ENCODE assay signal across 8 cellular contexts in genomic region chrX:17736478-17736855, GRCh38. TPM values are rescaled to one million over a fixed set of nuclear protein-coding genes. Genes with fewer than 3 reads are reported as not detected.
DNase-seq lines count a peak whose midpoint lies in the region; ATAC-seq, FAIRE-seq and TF ChIP-seq lines count a peak whose summit lies in the region.

No MANE protein-coding gene starts in this region.

- H3K4ac ChIP-seq in H1 (replicated peaks; ENCODE audit: insufficient read length, low read depth, low read length) = no peak overlapping the region

- TF ChIP-seq POLR2A in H1 (IDR thresholded peaks at IDR 0.05; ENCODE audit: control extremely low read depth in 1 of 2, low read depth in 2 of 2, low read length in 2 of 2) (no peak), lower leg skin (IDR thresholded peaks at IDR 0.05) (no peak)

- H2BK12ac ChIP-seq in H1 (ENCODE audit: low read depth, low read length) = no peak overlapping the region

- no peaks in the 10 kb centered on the region for H3K9me3 Mint-ChIP-seq in CD4-positive, alpha-beta T cell

- H2BK120ac ChIP-seq in H1 (replicated peaks; ENCODE audit: low read depth, low read length) = no peak overlapping the region

- H3K36me3 Mint-ChIP-seq in CD4-positive, alpha-beta T cell (ENCODE audit: low read depth) = peaks cover 14% of the 10 kb centered on the region

- H4K8ac ChIP-seq in H1 (ENCODE audit: extremely low read depth, insufficient read depth, low read length) = no peak overlapping the region

- H2AK5ac ChIP-seq in H1 (ENCODE audit: low read depth, low read length) = no peak overlapping the region

- H3K36me3 ChIP-seq in Panc1 (ENCODE audit: control insufficient read depth, insufficient read depth, low read length) (no peaks in the 10 kb centered on the region), H1 (ENCODE audit: control insufficient read depth in 2 of 4, insufficient read depth in 4 of 4, low read length in 3 of 4) (no peaks in the 10 kb centered on the region), neuron (ENCODE audit: insufficient read depth, low read length) (no peaks in the 10 kb centered on the region)

- no peak overlapping the region for H2BK5ac ChIP-seq in H1 (ENCODE audit: low read depth, low read length)

- no peak for TF ChIP-seq RAD21 in H1 (IDR thresholded peaks at IDR 0.05 in 1 of 2, conservative IDR thresholded peaks at IDR 0.05 in 1 of 2; ENCODE audit: low read depth in 2 of 2, low read length in 2 of 2)

- peaks cover 4% of the 10 kb centered on the region for H3K4me1 ChIP-seq in Panc1 (ENCODE audit: control insufficient read depth, insufficient read depth, low read length)
- H3K4me1 ChIP-seq in H1 (replicated peaks in 1 of 4; ENCODE audit: control insufficient read depth in 3 of 4, insufficient read depth in 4 of 4, low read length in 3 of 4) = peaks cover 0 to 2% (median 0%) of the 10 kb centered on the region in 4 experiments; a peak in 1 of 7 replicates
- peaks cover 17% of the 10 kb centered on the region for H3K4me1 ChIP-seq in neuron (ENCODE audit: insufficient read depth, low read length)

- WGBS in H1 (ENCODE audit: extremely low coverage in 1 of 2, insufficient coverage in 1 of 2, insufficient read length in 1 of 2, insufficient replicate concordance in 2 of 2, low coverage in 1 of 2, low lambda C conversion rate in 2 of 2, missing lambda C conversion rate in 1 of 2), 2 experiments = 94% methylated on average over 1 of the region's 5 CpGs; no CpG with 5 or more reads in 1 of the 2 experiments
- 47 to 63% methylated on average over 4 to 5 of the region's 5 CpGs for WGBS in lower leg skin, 2 donors

- peak overlapping the region in 1 of 2 experiments; percentile 46 for H3K4me2 ChIP-seq in H1 (ENCODE audit: insufficient read depth in 1 of 2, low read depth in 2 of 2, low read length in 2 of 2)

- H3K4me3 Mint-ChIP-seq in CD4-positive, alpha-beta T cell = peak overlapping the region; percentile 92

- H3K27me3 Mint-ChIP-seq in CD4-positive, alpha-beta T cell = no peaks in the 10 kb centered on the region

- H3K79me1 ChIP-seq in H1 (ENCODE audit: low read depth, low read length) = no peaks in the 10 kb centered on the region

- BruUV-seq in Panc1 (replicated peaks; lab: Mats Ljungman, UMichigan) = no TSS peak

- POLR2A ChIA-PET in CD4-positive, alpha-beta T cell (lab: Charles Lee) = interaction anchor here (0.6 to 1.8 kb wide), 2 partner anchors 251 to 619 kb away, joined by 3 to 9 read pairs; no protein-coding TSS in a partner anchor
- POLR2A ChIA-PET in Panc1 (lab: Charles Lee) (no interaction called here), H1 (lab: Charles Lee; ENCODE audit: partially characterized antibody) (interaction anchor here (0.6 kb wide), 1 partner anchor 13 kb away, joined by 5 read pairs; no protein-coding TSS in a partner anchor)

- peaks cover 0 to 2% of the 10 kb centered on the region in 2 experiments for H4K20me1 ChIP-seq in H1 (replicated peaks in 1 of 2; ENCODE audit: control insufficient read depth in 1 of 2, insufficient read depth in 2 of 2, low read length in 2 of 2)

- no peak overlapping the region for H2BK15ac ChIP-seq in H1 (ENCODE audit: low read length)

- CTCF ChIA-PET in CD4-positive, alpha-beta T cell (lab: Charles Lee) = no interaction called here
- CTCF ChIA-PET in Panc1 (lab: Charles Lee) (no interaction called here), H1 (lab: Charles Lee; ENCODE audit: partially characterized antibody) (interaction anchor here (0.6 to 1.0 kb wide), 2 partner anchors 104 to 135 kb away, joined by 3 to 4 read pairs; no protein-coding TSS in a partner anchor)

- no peak overlapping the region for H3K9ac ChIP-seq in H1 (replicated peaks in 1 of 4; ENCODE audit: extremely low read depth in 1 of 4, low read depth in 3 of 4, low read length in 3 of 4)

- FAIRE-seq in H1 (lab: Jason Lieb, UNC) = no peak

- no peak for DNase-seq in CD4-positive, alpha-beta T cell
- no peak for DNase-seq in Panc1 (ENCODE audit: low read depth, low spot score)
- DNase-seq in H1 (ENCODE audit: low read depth in 1 of 2, low spot score in 2 of 2) = no peak
- DNase-seq in HUDEP-2 (lab: John Stamatoyannopoulos, UW; ENCODE audit: unreplicated experiment in 76 of 76) = no peak
- no peak for DNase-seq in lower leg skin (ENCODE audit: low spot score in 2 of 2)
- DNase-seq in NCI-H2171 treated with DMSO at 0.1 percent for 48 hours (lab: John Stamatoyannopoulos, UW) = no peak

- no peak overlapping the region for H3K56ac ChIP-seq in H1 (replicated peaks; ENCODE audit: insufficient read length, low read depth, low read length)

- H3K9me3 ChIP-seq in CD4-positive, alpha-beta T cell (ENCODE audit: control insufficient read depth, low read length) = no peaks in the 10 kb centered on the region
- H3K9me3 ChIP-seq in Panc1 (ENCODE audit: control insufficient read depth, insufficient read depth, low read depth, low read length) (no peaks in the 10 kb centered on the region), H1 (ENCODE audit: insufficient read depth in 2 of 2, low read depth in 1 of 2, low read length in 1 of 2) (no peaks in the 10 kb centered on the region), neuron (ENCODE audit: low read length) (no peaks in the 10 kb centered on the region)

- no peaks in the 10 kb centered on the region for H3K79me2 ChIP-seq in H1 (ENCODE audit: control insufficient read depth in 1 of 2, insufficient read depth in 2 of 2, low read length in 2 of 2)

- H3K14ac ChIP-seq in H1 (ENCODE audit: insufficient read length) = no peak overlapping the region

- peak overlapping the region; percentile 89 for H3K27ac Mint-ChIP-seq in CD4-positive, alpha-beta T cell

- peak overlapping the region; percentile 43 to 57 for H3K4me3 ChIP-seq in Panc1 (ENCODE audit: low read depth in 2 of 2, low read length in 2 of 2)
- peak overlapping the region; percentile 21 to 58 (median 26); a peak in 6 of 8 replicates for H3K4me3 ChIP-seq in H1 (ENCODE audit: extremely low read depth in 1 of 4, insufficient read depth in 2 of 4, low read depth in 3 of 4, low read length in 4 of 4)
- H3K4me3 ChIP-seq in neuron (ENCODE audit: low read length) = peak overlapping the region; percentile 53
- H3K4me3 ChIP-seq in lower leg skin (ENCODE audit: low read depth, poor library complexity, severe bottlenecking) = no peak overlapping the region

- no peak for TF ChIP-seq CTCF in CD4-positive, alpha-beta T cell (IDR thresholded peaks at IDR 0.05)
- TF ChIP-seq CTCF in Panc1 (IDR thresholded peaks at IDR 0.05) = no peak
- TF ChIP-seq CTCF in H1 (IDR thresholded peaks at IDR 0.05; ENCODE audit: control extremely low read depth in 1 of 3, insufficient read depth in 1 of 3, low read depth in 1 of 3, low read length in 3 of 3) = no peak
- TF ChIP-seq CTCF in lower leg skin (IDR thresholded peaks at IDR 0.05) = no peak

- H3K23ac ChIP-seq in H1 (ENCODE audit: insufficient read length) = no peak overlapping the region

- peaks cover 2% of the 10 kb centered on the region; the same call in 1 of the 2 replicates for H3K23me2 ChIP-seq in H1 (ENCODE audit: low read depth, low read length)

- no peak for ATAC-seq in CD4-positive, alpha-beta T cell (ENCODE audit: poor library complexity)
- ATAC-seq in Panc1 (0 out of 2 replicates have a peak, but pooled peaks have one; percentile 6), GM19452 (IDR thresholded peaks at IDR 0.05; ENCODE audit: unreplicated experiment) (no peak)

- no peaks in the 10 kb centered on the region for H3K27me3 ChIP-seq in CD4-positive, alpha-beta T cell (ENCODE audit: control insufficient read depth, insufficient read depth, low read length)
- H3K27me3 ChIP-seq in Panc1 (ENCODE audit: control insufficient read depth, insufficient read depth, low read length) = no peaks in the 10 kb centered on the region
- peaks cover 0 to 16% (median 8%) of the 10 kb centered on the region in 4 experiments; a peak in 5 of 7 replicates for H3K27me3 ChIP-seq in H1 (replicated peaks in 1 of 4; ENCODE audit: control insufficient read depth in 3 of 4, extremely low read depth in 1 of 4, insufficient read depth in 3 of 4, low read length in 3 of 4)
- H3K27me3 ChIP-seq in neuron (ENCODE audit: insufficient read depth, low read length) = no peaks in the 10 kb centered on the region

- no peak overlapping the region for H4K5ac ChIP-seq in H1 (ENCODE audit: insufficient read length, low read depth, low read length)

- H3K27ac ChIP-seq in CD4-positive, alpha-beta T cell (ENCODE audit: low read depth, low read length) = peak overlapping the region; percentile 96
- H3K27ac ChIP-seq in Panc1 (ENCODE audit: low read length) (peak overlapping the region; percentile 63; the same call in 1 of the 2 replicates), H1 (ENCODE audit: low read depth, low read length) (no peak overlapping the region; the same call in 1 of the 2 replicates)

- no peak for TF ChIP-seq EP300 in H1 (IDR thresholded peaks at IDR 0.05; ENCODE audit: borderline replicate concordance in 1 of 2, low read depth in 2 of 2, low read length in 2 of 2)

- H2AFZ ChIP-seq in H1 (ENCODE audit: low read length) = no peak overlapping the region
- H2AFZ ChIP-seq in neuron (ENCODE audit: low read depth, low read length) = no peak overlapping the region

- H3K18ac ChIP-seq in H1 (ENCODE audit: extremely low read depth, low read length) = no peak overlapping the region

- H3K4me1 Mint-ChIP-seq in CD4-positive, alpha-beta T cell (ENCODE audit: low read depth) = peaks cover 40% of the 10 kb centered on the region

- intact Hi-C loops in CD4-positive, alpha-beta T cell (cut with DNase I, micrococcal nuclease) = loop anchor here (2.0 to 10.0 kb wide), 5 partner anchors 688 to 1608 kb away; partner anchors contain the start of genes PDHA1 (in 2 of the 2), CDKL5 (in 1 of the 2) and PHKA2 (in 1 of the 2)
- intact Hi-C loops in Panc1 (cut with micrococcal nuclease; ENCODE audit: unreplicated experiment) = no loop called here
- intact Hi-C loops in lower leg skin (cut with DNase I; ENCODE audit: low total_unique reads) = no loop called here

- H4K91ac ChIP-seq in H1 (replicated peaks; ENCODE audit: insufficient read length, low read length) = no peak overlapping the region

- in situ Hi-C loops in Panc1 (cut with HindIII; ENCODE audit: low pct_unique_long_range_greater_than_20kb, low sequenced_read_pairs) = no loop called here

- H2BK20ac ChIP-seq in H1 (ENCODE audit: low read length) = no peak overlapping the region

RNA-seq across cellular contexts. Expression of gene SCML1, which starts 0.8 kb away (rescaled TPM):
- 10 to 100 TPM; 59.1 to 60.3 TPM for total RNA-seq in CD4-positive, alpha-beta T cell
- total RNA-seq in Panc1 (2021; ENCODE audit: unreplicated experiment) (7.0 TPM), lower leg skin (10 to 100 TPM in 1 of 4 donors, 1 to 10 TPM in 3; 3.2 to 11.6 (median 5.6) TPM)
- polyA plus RNA-seq in Panc1 (2012; ENCODE audit: insufficient read length) = 2.8 TPM
- total RNA-seq in H1 (2021; fragmentation: NEBNext Ultra II Directional; extraction: Animal tissue kit (Norgen Biotek cat#: 25700)) = 2.0 and 2.5 TPM in 2 replicates
- 1.4 and 2.2 TPM in 2 replicates for polyA plus RNA-seq in H1 (2011; rRNA removed)
- polyA plus RNA-seq in H1 (2011; cell fraction: cytosol; rRNA removed) = 2.6 TPM
- 2.4 TPM for polyA plus RNA-seq in H1 (2011; cell fraction: nucleus; rRNA removed)
- 1.1 to 1.7 TPM (median 1.5 TPM) in 4 replicates for polyA plus RNA-seq in H1 (2012, experiment 1 of 2)
- polyA plus RNA-seq in H1 (2012, experiment 2 of 2) = 0.09 TPM
- 4.3 TPM for polyA plus RNA-seq in H1 (2013, experiment 1 of 2)
- 4.3 TPM for polyA plus RNA-seq in H1 (2013, experiment 2 of 2)
- polyA minus RNA-seq in H1 (2011; rRNA and poly(A)+ RNA removed) = 3.2 and 3.4 TPM in 2 replicates
- polyA minus RNA-seq in H1 (2011; cell fraction: cytosol; rRNA and poly(A)+ RNA removed) = not detected
- polyA minus RNA-seq in H1 (2011; cell fraction: nucleus; rRNA and poly(A)+ RNA removed) = 1.7 TPM

Comparison
In these comparisons a context has a peak if more than half of its experiments do, and no peak if none do; other contexts are left out.
1. intact Hi-C loops: an anchor here in CD4-positive, alpha-beta T cell (2.0 to 10.0 kb wide); none called in Panc1 and lower leg skin.